Comparison of ENCODE assay signal across 22 cellular contexts in genomic region chr6:105369145-105369544, GRCh38. TPM values are rescaled to one million over a fixed set of nuclear protein-coding genes. Genes with fewer than 3 reads are reported as not detected.
A peak's percentile ranks its signal among the peaks of the same experiment; 100 is the strongest.
DNase-seq lines count a peak whose midpoint lies in the region; ATAC-seq and TF ChIP-seq lines count a peak whose summit lies in the region.
"Had no signal": no experiment of that assay in that cellular context is flagged by ENCODE, and none has a peak within 500 bp of the region (broad histone marks: within the 10 kb centered on the region; RNA-seq: fewer than 3 reads in every experiment).

No MANE protein-coding gene starts in this region.

- no peaks in the 10 kb centered on the region for H3K4me1 ChIP-seq in HEK293 (ENCODE audit: control insufficient read depth, insufficient read depth, low read length)
- H3K4me1 ChIP-seq in testis = peaks cover 23% of the 10 kb centered on the region

- H3K4me3 ChIP-seq in HEK293 (ENCODE audit: low read depth, low read length) (no peak overlapping the region), testis (no peak overlapping the region)
- H3K4me3 ChIP-seq: A549; BLaER1 treated with 17β-estradiol and CSF1 and Interleukin-3, amounts not matched to agents 10 nM and 100 nM; GM12878 had no signal

- intact Hi-C loops in Calu3 (cut with micrococcal nuclease; ENCODE audit: unreplicated experiment) (no loop called here), testis (cut with DNase I; ENCODE audit: low total_unique reads) (no loop called here)

- CTCF ChIA-PET in Calu3 (lab: Charles Lee) (interaction anchor here (0.6 kb wide), 1 partner anchor 74 kb away, joined by 3 read pairs; no protein-coding TSS in a partner anchor), HEK293 (lab: Yijun Ruan, JAX) (interaction anchor here (0.7 kb wide), 1 partner anchor 358 kb away, joined by 3 read pairs; no protein-coding TSS in a partner anchor)

- POLR2A ChIA-PET in HEK293 (lab: Yijun Ruan, JAX) = no interaction called here

- BruUV-seq in Calu3 (replicated peaks; lab: Mats Ljungman, UMichigan) = no TSS peak

- H3K27me3 Mint-ChIP-seq in Calu3 (ENCODE audit: unreplicated experiment) = no peaks in the 10 kb centered on the region
- H3K27me3 Mint-ChIP-seq: B cell; CD4-positive, alpha-beta T cell had no signal

- H3K36me3 ChIP-seq in HEK293 (ENCODE audit: control insufficient read depth in 2 of 2, insufficient read depth in 1 of 2, low read length in 2 of 2) (peaks cover 4 to 72% of the 10 kb centered on the region in 2 experiments; a peak in 2 of 3 replicates), testis (ENCODE audit: low read depth, missing control alignments) (no peaks in the 10 kb centered on the region)

- peak overlapping the region; percentile 52 for H3K27ac Mint-ChIP-seq in Calu3 (ENCODE audit: unreplicated experiment)
- H3K27ac Mint-ChIP-seq: B cell; CD4-positive, alpha-beta T cell; CD8-positive, alpha-beta T cell had no signal

- DNase-seq in Calu3 = no peak
- no peak for DNase-seq in testis
- DNase-seq in NCI-H1105 treated with DMSO at 0.1 percent for 48 hours (lab: John Stamatoyannopoulos, UW) = no peak
- DNase-seq: AML-193; Caco-2; CD4-positive, alpha-beta T cell; CD8-positive, alpha-beta T cell; DMS 273 treated with DMSO at 0.1 percent for 48 hours; DMS153; DMS53; DMS79; DND-41; EL; GDM1 had no signal

- TF ChIP-seq CTCF in Calu3 (IDR thresholded peaks at IDR 0.05; ENCODE audit: unreplicated experiment) = no peak
- TF ChIP-seq CTCF in HEK293 (tag by site-specific recombination; IDR thresholded peaks at IDR 0.05) = no peak
- TF ChIP-seq CTCF in testis (IDR thresholded peaks at IDR 0.05) = no peak

- H3K27ac ChIP-seq in HEK293 (ENCODE audit: extremely low read depth, low read depth, low read length) = no peak overlapping the region
- peak overlapping the region; percentile 27 to 57 for H3K27ac ChIP-seq in testis
- H3K27ac ChIP-seq: 22Rv1; A549; BLaER1 treated with 17β-estradiol and CSF1 and Interleukin-3, amounts not matched to agents 10 nM and 100 nM; C4-2B had no signal

- H3K9me3 Mint-ChIP-seq in Calu3 (ENCODE audit: low read depth, unreplicated experiment) = no peaks in the 10 kb centered on the region
- H3K9me3 Mint-ChIP-seq: CD4-positive, alpha-beta T cell; CD8-positive, alpha-beta T cell had no signal

- H3K9me3 ChIP-seq in HEK293 (ENCODE audit: control insufficient read depth, insufficient read depth, low read depth, low read length) (no peaks in the 10 kb centered on the region), testis (no peaks in the 10 kb centered on the region)
- H3K9me3 ChIP-seq: A549 had no signal

- WGBS in testis, 2 donors = 92 to 93% methylated on average over 1 of the region's 1 CpG

- no peak overlapping the region for H3K4me3 Mint-ChIP-seq in Calu3 (ENCODE audit: low read depth, unreplicated experiment)
- H3K4me3 Mint-ChIP-seq: B cell; CD4-positive, alpha-beta T cell; CD8-positive, alpha-beta T cell had no signal

- no peaks in the 10 kb centered on the region for H3K27me3 ChIP-seq in testis
- H3K27me3 ChIP-seq: BLaER1 treated with 17β-estradiol and CSF1 and Interleukin-3, amounts not matched to agents 10 nM and 100 nM had no signal

- H3K4me1 Mint-ChIP-seq in Calu3 (ENCODE audit: low read depth, unreplicated experiment) = peaks cover 33% of the 10 kb centered on the region
- H3K4me1 Mint-ChIP-seq: B cell had no signal

- no peak for ATAC-seq in GM21423 (IDR thresholded peaks at IDR 0.05; ENCODE audit: unreplicated experiment)
- ATAC-seq: A549; CD8-positive, alpha-beta T cell; GM12878 had no signal

- no peak for TF ChIP-seq POLR2A in testis (IDR thresholded peaks at IDR 0.05)

- peaks cover 67% of the 10 kb centered on the region for H3K36me3 Mint-ChIP-seq in Calu3 (ENCODE audit: insufficient read depth, unreplicated experiment)

TF ChIP-seq in HEK293, 187 proteins besides CTCF, POLR2A, EP300 and RAD21:
- TF ChIP-seq ZNF248 (tag by site-specific recombination; IDR thresholded peaks at IDR 0.05) (peak; percentile 94), ZNF280C (tag by site-specific recombination; IDR thresholded peaks at IDR 0.05) (no peak), RBAK (tag by site-specific recombination; IDR thresholded peaks at IDR 0.05) (no peak)

RNA-seq across cellular contexts. Expression of gene PREP, which starts 33.7 kb away (rescaled TPM):
- total RNA-seq in Calu3 (2022) (62.4 and 70.4 TPM in 2 replicates), testis (10 to 100 TPM; 56.4 to 66.6 TPM)
- 53.7 TPM for polyA plus RNA-seq in testis (ENCODE audit: insufficient read depth, low read depth, low replicate concordance)
